15 cellular contexts compared by ENCODE assay signal in genomic region chr17:81723651-81724209, GRCh38. TPM values are rescaled to one million over a fixed set of nuclear protein-coding genes. Genes with fewer than 3 reads are reported as not detected.
DNase-seq lines count a peak whose midpoint lies in the region.
"Had no signal": no experiment of that assay in that cellular context is flagged by ENCODE, and none has a peak within 500 bp of the region (broad histone marks: within the 10 kb centered on the region; RNA-seq: fewer than 3 reads in every experiment).

No MANE protein-coding gene starts in this region.

- H3K27ac ChIP-seq in BLaER1 treated with 17β-estradiol and CSF1 and Interleukin-3, amounts not matched to agents 10 nM and 100 nM = no peak overlapping the region
- peak overlapping the region; percentile 65 to 70 for H3K27ac ChIP-seq in mucosa of rectum (ENCODE audit: low read depth in 2 of 2, low read length in 2 of 2)
- no peak overlapping the region for H3K27ac ChIP-seq in neuronal stem cell (replicated peaks; ENCODE audit: low read length)
- H3K27ac ChIP-seq: hepatocyte, upper lobe of right lung had no signal

- no peak overlapping the region for H4K8ac ChIP-seq in neuronal stem cell (ENCODE audit: low read depth, low read length)

- H2BK12ac ChIP-seq in neuronal stem cell (ENCODE audit: low read length) = no peak overlapping the region

- H3K9ac ChIP-seq in BLaER1 treated with 17β-estradiol and CSF1 and Interleukin-3, amounts not matched to agents 10 nM and 100 nM = no peak overlapping the region
- H3K9ac ChIP-seq in adipocyte (ENCODE audit: low read length) (peak overlapping the region; percentile 30), mucosa of rectum (ENCODE audit: low read depth in 1 of 2, low read length in 2 of 2) (peak overlapping the region in 1 of 2 donors; percentile 24), neuronal stem cell (ENCODE audit: low read depth, low read length, poor library complexity) (no peak overlapping the region)

- H3K4me3 ChIP-seq in BLaER1 treated with 17β-estradiol and CSF1 and Interleukin-3, amounts not matched to agents 10 nM and 100 nM = no peak overlapping the region
- H3K4me3 ChIP-seq in adipocyte (ENCODE audit: low read length) (no peak overlapping the region), mucosa of rectum (ENCODE audit: low read length in 2 of 2) (no peak overlapping the region), neuronal stem cell (ENCODE audit: low read length in 2 of 2) (no peak overlapping the region)
- H3K4me3 ChIP-seq: hepatocyte, upper lobe of right lung had no signal

- no peak overlapping the region for H2AFZ ChIP-seq in neuronal stem cell (ENCODE audit: low read length)
- H2AFZ ChIP-seq: hepatocyte had no signal

- no peak overlapping the region for H2BK15ac ChIP-seq in neuronal stem cell (ENCODE audit: low read length)

- peaks cover 0 to 14% (median 8%) of the 10 kb centered on the region in 11 experiments; a peak in 8 of 22 replicates for H3K36me3 ChIP-seq in BLaER1 treated with 17β-estradiol and CSF1 and Interleukin-3, amounts not matched to agents 10 nM and 100 nM
- no peaks in the 10 kb centered on the region for H3K36me3 ChIP-seq in adipocyte (ENCODE audit: control insufficient read depth, insufficient read depth, low read length, severe bottlenecking)
- H3K36me3 ChIP-seq in mucosa of rectum (ENCODE audit: control insufficient read depth in 2 of 2, insufficient read depth in 2 of 2, low read length in 2 of 2) = peaks cover 0 to 2% of the 10 kb centered on the region in 2 donors
- peaks cover 0 to 12% of the 10 kb centered on the region in 2 donors for H3K36me3 ChIP-seq in neuronal stem cell (replicated peaks in 1 of 2; ENCODE audit: control insufficient read depth in 2 of 2, insufficient read depth in 2 of 2, low read length in 2 of 2)
- H3K36me3 ChIP-seq: upper lobe of right lung had no signal

- H2BK120ac ChIP-seq in neuronal stem cell (ENCODE audit: low read depth, low read length) = no peak overlapping the region

- H3K14ac ChIP-seq in neuronal stem cell (ENCODE audit: low read length) = no peak overlapping the region

- H3K9me3 ChIP-seq in BLaER1 treated with 17β-estradiol and CSF1 and Interleukin-3, amounts not matched to agents 10 nM and 100 nM (replicated peaks in 1 of 11) = no peaks in the 10 kb centered on the region
- H3K9me3 ChIP-seq in adipocyte (ENCODE audit: control insufficient read depth, low read length) (no peaks in the 10 kb centered on the region), mucosa of rectum (ENCODE audit: control insufficient read depth in 2 of 2, low read length in 2 of 2) (no peaks in the 10 kb centered on the region), neuronal stem cell (replicated peaks in 1 of 2; ENCODE audit: control insufficient read depth in 2 of 2, insufficient read depth in 1 of 2, low read depth in 1 of 2, low read length in 2 of 2) (no peaks in the 10 kb centered on the region)
- H3K9me3 ChIP-seq: upper lobe of right lung had no signal

- no peak overlapping the region for H2BK5ac ChIP-seq in neuronal stem cell (ENCODE audit: low read length)

- WGBS in neuronal stem cell (ENCODE audit: extremely low coverage in 2 of 2, insufficient read length in 2 of 2, insufficient replicate concordance in 1 of 2), 2 donors = no CpG with 5 or more reads among the region's 12 CpGs

- peaks cover 41 to 51% (median 48%) of the 10 kb centered on the region in 10 experiments for H3K4me1 ChIP-seq in BLaER1 treated with 17β-estradiol and CSF1 and Interleukin-3, amounts not matched to agents 10 nM and 100 nM
- H3K4me1 ChIP-seq in adipocyte (ENCODE audit: control insufficient read depth, insufficient read depth, low read length) = peaks cover 20% of the 10 kb centered on the region
- H3K4me1 ChIP-seq in mucosa of rectum (ENCODE audit: control insufficient read depth in 2 of 2, insufficient read depth in 2 of 2, low read length in 2 of 2) = peaks cover 27 to 32% of the 10 kb centered on the region in 2 donors
- no peaks in the 10 kb centered on the region for H3K4me1 ChIP-seq in neuronal stem cell (ENCODE audit: control insufficient read depth in 2 of 2, insufficient read depth in 1 of 2, low read depth in 1 of 2, low read length in 2 of 2)

- DNase-seq in NCI-H2227 (lab: John Stamatoyannopoulos, UW; ENCODE audit: unreplicated experiment) = peak; percentile 45
- no peak for DNase-seq in adipocyte (ENCODE audit: low read depth)
- no peak for DNase-seq in pons (ENCODE audit: low spot score)
- no peak for DNase-seq in GF-D8 (lab: John Stamatoyannopoulos, UW)
- no peak for DNase-seq in neuronal stem cell (ENCODE audit: low spot score)
- DNase-seq in cerebellum (ENCODE audit: low spot score) = no peak
- DNase-seq: activated CD4-positive, CD25-positive, alpha-beta regulatory T cell; activated naive CD4-positive, alpha-beta T cell; naive thymus-derived CD8-positive, alpha-beta T cell; NCI-H2081 treated with DMSO at 0.1 percent for 48 hours; stimulated activated CD4-positive, alpha-beta T cell treated with anti-CD3 and anti-CD28 coated beads, Interleukin-4, amount 100 ng/mL, for 24 hours; upper lobe of right lung had no signal

- no peaks in the 10 kb centered on the region for H3K79me1 ChIP-seq in neuronal stem cell (ENCODE audit: low read depth, low read length)

- peaks cover 0 to 13% (median 0%) of the 10 kb centered on the region in 11 experiments; a peak in 4 of 22 replicates for H3K27me3 ChIP-seq in BLaER1 treated with 17β-estradiol and CSF1 and Interleukin-3, amounts not matched to agents 10 nM and 100 nM
- H3K27me3 ChIP-seq in adipocyte (replicated peaks; ENCODE audit: control insufficient read depth, insufficient read depth, low read length) = no peaks in the 10 kb centered on the region
- H3K27me3 ChIP-seq in mucosa of rectum (ENCODE audit: control insufficient read depth in 2 of 2, insufficient read depth in 2 of 2, low read length in 2 of 2) = no peaks in the 10 kb centered on the region
- H3K27me3 ChIP-seq in neuronal stem cell (ENCODE audit: control insufficient read depth in 3 of 3, insufficient read depth in 3 of 3, low read depth in 1 of 3, low read length in 3 of 3) = no peaks in the 10 kb centered on the region
- H3K27me3 ChIP-seq: hepatocyte, upper lobe of right lung had no signal

- H3K4ac ChIP-seq in neuronal stem cell (ENCODE audit: low read length) = no peak overlapping the region

- H4K91ac ChIP-seq in neuronal stem cell (ENCODE audit: low read depth, low read length, poor library complexity) = no peak overlapping the region

- peaks cover 0 to 20% (median 3%) of the 10 kb centered on the region in 11 experiments; a peak in 7 of 22 replicates for H4K20me1 ChIP-seq in BLaER1 treated with 17β-estradiol and CSF1 and Interleukin-3, amounts not matched to agents 10 nM and 100 nM

- H3K18ac ChIP-seq in neuronal stem cell (ENCODE audit: low read length) = no peak overlapping the region

- H3K4me2 ChIP-seq in BLaER1 treated with 17β-estradiol and CSF1 and Interleukin-3, amounts not matched to agents 10 nM and 100 nM = peak overlapping the region; percentile 35 to 90 (median 83)
- no peak overlapping the region for H3K4me2 ChIP-seq in neuronal stem cell (ENCODE audit: insufficient read depth, low read length, poor library complexity, severe bottlenecking)
- H3K4me2 ChIP-seq: hepatocyte had no signal

- no peak overlapping the region for H2AK5ac ChIP-seq in neuronal stem cell (ENCODE audit: low read depth, low read length)

- no peak overlapping the region for H3K23ac ChIP-seq in neuronal stem cell (ENCODE audit: low read depth, low read length, poor library complexity)

RNA-seq across cellular contexts. Expression of gene SLC25A10, which starts 11.6 kb away (rescaled TPM):
- polyA plus RNA-seq in neuronal stem cell (2013, experiment 1 of 2) = 12.7 TPM
- polyA plus RNA-seq in neuronal stem cell (2013, experiment 2 of 2) = 12.8 TPM
- total RNA-seq in cerebellum = 11.2 TPM

RNA-seq across cellular contexts. Expression of gene MRPL12, which starts 20.6 kb away (rescaled TPM):
- 75.2 TPM for polyA plus RNA-seq in neuronal stem cell (2013, experiment 1 of 2)
- 73.4 TPM for polyA plus RNA-seq in neuronal stem cell (2013, experiment 2 of 2)
- total RNA-seq in cerebellum = 2.3 TPM

RNA-seq across cellular contexts. Expression of gene HGS, which starts 39.9 kb away (rescaled TPM):
- polyA plus RNA-seq in neuronal stem cell (2013, experiment 1 of 2) = 33.9 TPM
- polyA plus RNA-seq in neuronal stem cell (2013, experiment 2 of 2) = 31.7 TPM
- total RNA-seq in cerebellum = 40.6 TPM

RNA-seq across cellular contexts. Expression of gene ARL16, which starts 40.1 kb away (rescaled TPM):
- 41.9 TPM for polyA plus RNA-seq in neuronal stem cell (2013, experiment 1 of 2)
- 43.1 TPM for polyA plus RNA-seq in neuronal stem cell (2013, experiment 2 of 2)
- 29.0 TPM for total RNA-seq in cerebellum

RNA-seq across cellular contexts. Expression of gene CCDC137, which starts 57.2 kb away (rescaled TPM):
- polyA plus RNA-seq in neuronal stem cell (2013, experiment 1 of 2) = 19.1 TPM
- 19.1 TPM for polyA plus RNA-seq in neuronal stem cell (2013, experiment 2 of 2)
- total RNA-seq in cerebellum = 3.3 TPM

Comparison
In these comparisons a context has a peak if more than half of its experiments do, and no peak if none do; other contexts are left out.
1. H3K27ac ChIP-seq: peak in mucosa of rectum (2 of 2); none in BLaER1 treated with 17β-estradiol and CSF1 and Interleukin-3, amounts not matched to agents 10 nM and 100 nM (0 of 11) and neuronal stem cell (single experiment).